1 cellular context compared by ENCODE assay signal in the genomic region with DNA sequence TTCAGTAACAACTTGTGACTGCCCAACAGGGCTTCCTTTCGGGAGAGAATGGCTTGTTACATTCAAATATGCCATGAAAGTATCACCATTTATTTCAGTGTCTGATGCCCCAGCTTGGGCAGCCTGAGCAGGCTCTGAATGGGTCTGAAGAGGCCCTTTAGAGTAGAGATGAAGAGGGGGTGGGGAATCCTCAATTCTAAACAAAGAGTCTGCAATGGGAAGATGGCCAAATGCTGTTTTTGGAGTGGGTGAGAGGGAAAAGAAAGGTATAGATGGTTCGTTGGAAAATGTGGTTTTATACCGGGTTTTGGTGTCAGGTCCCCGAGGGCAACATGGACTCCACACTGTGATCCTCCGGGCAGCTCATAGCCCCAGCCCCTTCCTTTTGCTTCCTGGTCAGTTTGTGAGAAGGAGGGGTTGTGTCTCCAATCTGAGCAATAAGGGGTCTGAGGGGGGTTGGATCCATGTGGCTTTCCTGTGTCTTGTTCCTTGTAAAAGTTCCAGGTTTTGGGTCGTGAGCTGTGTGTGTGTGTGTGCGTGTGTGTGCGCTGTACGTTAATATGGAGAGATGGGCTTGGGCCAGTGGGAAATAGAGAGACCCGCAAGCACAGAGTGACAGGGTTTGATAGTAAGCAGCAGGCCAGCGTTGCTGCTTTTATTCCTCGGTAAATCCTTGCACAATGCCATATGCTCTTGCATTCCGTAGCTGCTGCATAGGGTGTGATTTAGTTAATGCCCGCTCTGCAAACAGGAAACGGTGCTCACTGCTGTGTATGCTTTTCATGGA.
TF ChIP-seq lines count a peak whose summit lies in the region.

No MANE protein-coding gene starts in this region.

TF ChIP-seq in HepG2, 621 proteins besides CTCF, POLR2A, EP300 and RAD21 (continued from another document and continues in another):
- TF ChIP-seq MZF1 (CRISPR knock-in tag; IDR thresholded peaks at IDR 0.05; ENCODE audit: borderline replicate concordance) (no peak), ZBTB3 (CRISPR knock-in tag; IDR thresholded peaks at IDR 0.05; ENCODE audit: borderline replicate concordance, low read depth) (no peak), ZEB1 (IDR thresholded peaks at IDR 0.05; ENCODE audit: insufficient replicate concordance, low read depth) (no peak), ZNF616 (CRISPR knock-in tag; IDR thresholded peaks at IDR 0.05; ENCODE audit: low read depth) (no peak), SOX13 (IDR thresholded peaks at IDR 0.05) (no peak), SOX13 (CRISPR knock-in tag; conservative IDR thresholded peaks at IDR 0.05 in 1 of 2, IDR thresholded peaks at IDR 0.05 in 1 of 2) (peak in 1 of 2 experiments; percentile 16; a peak in 1 of 4 replicates), FLYWCH1 (CRISPR knock-in tag; IDR thresholded peaks at IDR 0.05) (no peak), ZNF468 (CRISPR knock-in tag; IDR thresholded peaks at IDR 0.05) (no peak), ZNF235 (CRISPR knock-in tag; IDR thresholded peaks at IDR 0.05; ENCODE audit: borderline replicate concordance) (0 out of 2 replicates have a peak, but pooled peaks have one; percentile 41), MTA1 (CRISPR knock-in tag; IDR thresholded peaks at IDR 0.05; ENCODE audit: borderline replicate concordance) (no peak), ISX (CRISPR knock-in tag; conservative IDR thresholded peaks at IDR 0.05) (no peak), ZNF34 (CRISPR knock-in tag; IDR thresholded peaks at IDR 0.05; ENCODE audit: borderline replicate concordance) (no peak), GLI4 (CRISPR knock-in tag; IDR thresholded peaks at IDR 0.05; ENCODE audit: borderline replicate concordance) (no peak), NFIB (CRISPR knock-in tag; IDR thresholded peaks at IDR 0.05; ENCODE audit: borderline replicate concordance) (no peak), GFI1 (CRISPR knock-in tag; IDR thresholded peaks at IDR 0.05; ENCODE audit: borderline replicate concordance) (no peak), ZMYM2 (CRISPR knock-in tag; IDR thresholded peaks at IDR 0.05) (no peak), ZMYM3 (CRISPR knock-in tag; IDR thresholded peaks at IDR 0.05) (no peak), GABPB1 (CRISPR knock-in tag; IDR thresholded peaks at IDR 0.05) (no peak), HIVEP1 (CRISPR knock-in tag; IDR thresholded peaks at IDR 0.05) (no peak), AHR (CRISPR knock-in tag; IDR thresholded peaks at IDR 0.05) (no peak), ZNF20 (CRISPR knock-in tag; IDR thresholded peaks at IDR 0.05) (no peak), ZNF879 (CRISPR knock-in tag; IDR thresholded peaks at IDR 0.05) (no peak), GATAD2A (CRISPR knock-in tag; IDR thresholded peaks at IDR 0.05) (peak; percentile 46; the same call in 1 of the 2 replicates), ZFY (CRISPR knock-in tag; IDR thresholded peaks at IDR 0.05) (0 out of 2 replicates have a peak, but pooled peaks have one; percentile 21), KLF16 (CRISPR knock-in tag; IDR thresholded peaks at IDR 0.05) (no peak), ZNF12 (CRISPR knock-in tag; IDR thresholded peaks at IDR 0.05) (peak; percentile 85), ZNF253 (CRISPR knock-in tag; IDR thresholded peaks at IDR 0.05; ENCODE audit: borderline replicate concordance) (no peak)
- TF ChIP-seq, protein P1, sequence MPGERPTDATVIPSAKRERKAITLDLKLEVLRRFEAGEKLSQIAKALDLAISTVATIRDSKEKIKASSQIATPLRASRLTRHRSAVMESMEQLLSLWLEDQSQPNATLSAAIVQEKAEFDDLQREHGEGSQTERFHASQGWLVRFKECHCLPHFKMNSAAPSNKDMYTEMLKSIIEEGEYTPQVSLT (CRISPR knock-in tag; IDR thresholded peaks at IDR 0.05; ENCODE audit: borderline replicate concordance, low read depth): no peak
- TF ChIP-seq, protein P2, sequence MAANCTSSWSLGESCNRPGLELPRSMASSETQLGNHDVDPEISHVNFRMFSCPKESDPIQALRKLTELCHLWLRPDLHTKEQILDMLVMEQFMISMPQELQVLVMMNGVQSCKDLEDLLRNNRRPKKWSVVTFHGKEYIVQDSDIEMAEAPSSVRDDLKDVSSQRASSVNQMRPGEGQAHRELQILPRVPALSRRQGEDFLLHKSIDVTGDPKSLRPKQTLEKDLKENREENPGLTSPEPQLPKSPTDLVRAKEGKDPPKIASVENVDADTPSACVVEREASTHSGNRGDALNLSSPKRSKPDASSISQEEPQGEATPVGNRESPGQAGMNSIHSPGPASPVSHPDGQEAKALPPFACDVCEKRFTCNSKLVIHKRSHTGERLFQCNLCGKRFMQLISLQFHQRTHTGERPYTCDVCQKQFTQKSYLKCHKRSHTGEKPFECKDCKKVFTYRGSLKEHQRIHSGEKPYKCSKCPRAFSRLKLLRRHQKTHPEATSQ (CRISPR knock-in tag; IDR thresholded peaks at IDR 0.05; ENCODE audit: borderline replicate concordance): no peak
- TF ChIP-seq, protein P3, sequence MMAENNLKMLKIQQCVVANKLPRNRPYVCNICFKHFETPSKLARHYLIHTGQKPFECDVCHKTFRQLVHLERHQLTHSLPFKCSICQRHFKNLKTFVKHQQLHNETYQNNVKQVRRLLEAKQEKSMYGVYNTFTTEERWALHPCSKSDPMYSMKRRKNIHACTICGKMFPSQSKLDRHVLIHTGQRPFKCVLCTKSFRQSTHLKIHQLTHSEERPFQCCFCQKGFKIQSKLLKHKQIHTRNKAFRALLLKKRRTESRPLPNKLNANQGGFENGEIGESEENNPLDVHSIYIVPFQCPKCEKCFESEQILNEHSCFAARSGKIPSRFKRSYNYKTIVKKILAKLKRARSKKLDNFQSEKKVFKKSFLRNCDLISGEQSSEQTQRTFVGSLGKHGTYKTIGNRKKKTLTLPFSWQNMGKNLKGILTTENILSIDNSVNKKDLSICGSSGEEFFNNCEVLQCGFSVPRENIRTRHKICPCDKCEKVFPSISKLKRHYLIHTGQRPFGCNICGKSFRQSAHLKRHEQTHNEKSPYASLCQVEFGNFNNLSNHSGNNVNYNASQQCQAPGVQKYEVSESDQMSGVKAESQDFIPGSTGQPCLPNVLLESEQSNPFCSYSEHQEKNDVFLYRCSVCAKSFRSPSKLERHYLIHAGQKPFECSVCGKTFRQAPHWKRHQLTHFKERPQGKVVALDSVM (CRISPR knock-in tag; IDR thresholded peaks at IDR 0.05): no peak
- TF ChIP-seq, protein P4, sequence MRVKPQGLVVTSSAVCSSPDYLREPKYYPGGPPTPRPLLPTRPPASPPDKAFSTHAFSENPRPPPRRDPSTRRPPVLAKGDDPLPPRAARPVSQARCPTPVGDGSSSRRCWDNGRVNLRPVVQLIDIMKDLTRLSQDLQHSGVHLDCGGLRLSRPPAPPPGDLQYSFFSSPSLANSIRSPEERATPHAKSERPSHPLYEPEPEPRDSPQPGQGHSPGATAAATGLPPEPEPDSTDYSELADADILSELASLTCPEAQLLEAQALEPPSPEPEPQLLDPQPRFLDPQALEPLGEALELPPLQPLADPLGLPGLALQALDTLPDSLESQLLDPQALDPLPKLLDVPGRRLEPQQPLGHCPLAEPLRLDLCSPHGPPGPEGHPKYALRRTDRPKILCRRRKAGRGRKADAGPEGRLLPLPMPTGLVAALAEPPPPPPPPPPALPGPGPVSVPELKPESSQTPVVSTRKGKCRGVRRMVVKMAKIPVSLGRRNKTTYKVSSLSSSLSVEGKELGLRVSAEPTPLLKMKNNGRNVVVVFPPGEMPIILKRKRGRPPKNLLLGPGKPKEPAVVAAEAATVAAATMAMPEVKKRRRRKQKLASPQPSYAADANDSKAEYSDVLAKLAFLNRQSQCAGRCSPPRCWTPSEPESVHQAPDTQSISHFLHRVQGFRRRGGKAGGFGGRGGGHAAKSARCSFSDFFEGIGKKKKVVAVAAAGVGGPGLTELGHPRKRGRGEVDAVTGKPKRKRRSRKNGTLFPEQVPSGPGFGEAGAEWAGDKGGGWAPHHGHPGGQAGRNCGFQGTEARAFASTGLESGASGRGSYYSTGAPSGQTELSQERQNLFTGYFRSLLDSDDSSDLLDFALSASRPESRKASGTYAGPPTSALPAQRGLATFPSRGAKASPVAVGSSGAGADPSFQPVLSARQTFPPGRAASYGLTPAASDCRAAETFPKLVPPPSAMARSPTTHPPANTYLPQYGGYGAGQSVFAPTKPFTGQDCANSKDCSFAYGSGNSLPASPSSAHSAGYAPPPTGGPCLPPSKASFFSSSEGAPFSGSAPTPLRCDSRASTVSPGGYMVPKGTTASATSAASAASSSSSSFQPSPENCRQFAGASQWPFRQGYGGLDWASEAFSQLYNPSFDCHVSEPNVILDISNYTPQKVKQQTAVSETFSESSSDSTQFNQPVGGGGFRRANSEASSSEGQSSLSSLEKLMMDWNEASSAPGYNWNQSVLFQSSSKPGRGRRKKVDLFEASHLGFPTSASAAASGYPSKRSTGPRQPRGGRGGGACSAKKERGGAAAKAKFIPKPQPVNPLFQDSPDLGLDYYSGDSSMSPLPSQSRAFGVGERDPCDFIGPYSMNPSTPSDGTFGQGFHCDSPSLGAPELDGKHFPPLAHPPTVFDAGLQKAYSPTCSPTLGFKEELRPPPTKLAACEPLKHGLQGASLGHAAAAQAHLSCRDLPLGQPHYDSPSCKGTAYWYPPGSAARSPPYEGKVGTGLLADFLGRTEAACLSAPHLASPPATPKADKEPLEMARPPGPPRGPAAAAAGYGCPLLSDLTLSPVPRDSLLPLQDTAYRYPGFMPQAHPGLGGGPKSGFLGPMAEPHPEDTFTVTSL (CRISPR knock-in tag; IDR thresholded peaks at IDR 0.05; ENCODE audit: borderline replicate concordance): 0 out of 2 replicates have a peak, but pooled peaks have one; percentile 8
- TF ChIP-seq, protein P5, sequence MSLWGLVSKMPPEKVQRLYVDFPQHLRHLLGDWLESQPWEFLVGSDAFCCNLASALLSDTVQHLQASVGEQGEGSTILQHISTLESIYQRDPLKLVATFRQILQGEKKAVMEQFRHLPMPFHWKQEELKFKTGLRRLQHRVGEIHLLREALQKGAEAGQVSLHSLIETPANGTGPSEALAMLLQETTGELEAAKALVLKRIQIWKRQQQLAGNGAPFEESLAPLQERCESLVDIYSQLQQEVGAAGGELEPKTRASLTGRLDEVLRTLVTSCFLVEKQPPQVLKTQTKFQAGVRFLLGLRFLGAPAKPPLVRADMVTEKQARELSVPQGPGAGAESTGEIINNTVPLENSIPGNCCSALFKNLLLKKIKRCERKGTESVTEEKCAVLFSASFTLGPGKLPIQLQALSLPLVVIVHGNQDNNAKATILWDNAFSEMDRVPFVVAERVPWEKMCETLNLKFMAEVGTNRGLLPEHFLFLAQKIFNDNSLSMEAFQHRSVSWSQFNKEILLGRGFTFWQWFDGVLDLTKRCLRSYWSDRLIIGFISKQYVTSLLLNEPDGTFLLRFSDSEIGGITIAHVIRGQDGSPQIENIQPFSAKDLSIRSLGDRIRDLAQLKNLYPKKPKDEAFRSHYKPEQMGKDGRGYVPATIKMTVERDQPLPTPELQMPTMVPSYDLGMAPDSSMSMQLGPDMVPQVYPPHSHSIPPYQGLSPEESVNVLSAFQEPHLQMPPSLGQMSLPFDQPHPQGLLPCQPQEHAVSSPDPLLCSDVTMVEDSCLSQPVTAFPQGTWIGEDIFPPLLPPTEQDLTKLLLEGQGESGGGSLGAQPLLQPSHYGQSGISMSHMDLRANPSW (CRISPR knock-in tag; IDR thresholded peaks at IDR 0.05; ENCODE audit: borderline replicate concordance): no peak
- TF ChIP-seq, protein P6, sequence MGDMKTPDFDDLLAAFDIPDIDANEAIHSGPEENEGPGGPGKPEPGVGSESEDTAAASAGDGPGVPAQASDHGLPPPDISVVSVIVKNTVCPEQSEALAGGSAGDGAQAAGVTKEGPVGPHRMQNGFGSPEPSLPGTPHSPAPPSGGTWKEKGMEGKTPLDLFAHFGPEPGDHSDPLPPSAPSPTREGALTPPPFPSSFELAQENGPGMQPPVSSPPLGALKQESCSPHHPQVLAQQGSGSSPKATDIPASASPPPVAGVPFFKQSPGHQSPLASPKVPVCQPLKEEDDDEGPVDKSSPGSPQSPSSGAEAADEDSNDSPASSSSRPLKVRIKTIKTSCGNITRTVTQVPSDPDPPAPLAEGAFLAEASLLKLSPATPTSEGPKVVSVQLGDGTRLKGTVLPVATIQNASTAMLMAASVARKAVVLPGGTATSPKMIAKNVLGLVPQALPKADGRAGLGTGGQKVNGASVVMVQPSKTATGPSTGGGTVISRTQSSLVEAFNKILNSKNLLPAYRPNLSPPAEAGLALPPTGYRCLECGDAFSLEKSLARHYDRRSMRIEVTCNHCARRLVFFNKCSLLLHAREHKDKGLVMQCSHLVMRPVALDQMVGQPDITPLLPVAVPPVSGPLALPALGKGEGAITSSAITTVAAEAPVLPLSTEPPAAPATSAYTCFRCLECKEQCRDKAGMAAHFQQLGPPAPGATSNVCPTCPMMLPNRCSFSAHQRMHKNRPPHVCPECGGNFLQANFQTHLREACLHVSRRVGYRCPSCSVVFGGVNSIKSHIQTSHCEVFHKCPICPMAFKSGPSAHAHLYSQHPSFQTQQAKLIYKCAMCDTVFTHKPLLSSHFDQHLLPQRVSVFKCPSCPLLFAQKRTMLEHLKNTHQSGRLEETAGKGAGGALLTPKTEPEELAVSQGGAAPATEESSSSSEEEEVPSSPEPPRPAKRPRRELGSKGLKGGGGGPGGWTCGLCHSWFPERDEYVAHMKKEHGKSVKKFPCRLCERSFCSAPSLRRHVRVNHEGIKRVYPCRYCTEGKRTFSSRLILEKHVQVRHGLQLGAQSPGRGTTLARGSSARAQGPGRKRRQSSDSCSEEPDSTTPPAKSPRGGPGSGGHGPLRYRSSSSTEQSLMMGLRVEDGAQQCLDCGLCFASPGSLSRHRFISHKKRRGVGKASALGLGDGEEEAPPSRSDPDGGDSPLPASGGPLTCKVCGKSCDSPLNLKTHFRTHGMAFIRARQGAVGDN (CRISPR knock-in tag; IDR thresholded peaks at IDR 0.05): peak; percentile 24; the same call in 1 of the 2 replicates
- TF ChIP-seq, protein P7, sequence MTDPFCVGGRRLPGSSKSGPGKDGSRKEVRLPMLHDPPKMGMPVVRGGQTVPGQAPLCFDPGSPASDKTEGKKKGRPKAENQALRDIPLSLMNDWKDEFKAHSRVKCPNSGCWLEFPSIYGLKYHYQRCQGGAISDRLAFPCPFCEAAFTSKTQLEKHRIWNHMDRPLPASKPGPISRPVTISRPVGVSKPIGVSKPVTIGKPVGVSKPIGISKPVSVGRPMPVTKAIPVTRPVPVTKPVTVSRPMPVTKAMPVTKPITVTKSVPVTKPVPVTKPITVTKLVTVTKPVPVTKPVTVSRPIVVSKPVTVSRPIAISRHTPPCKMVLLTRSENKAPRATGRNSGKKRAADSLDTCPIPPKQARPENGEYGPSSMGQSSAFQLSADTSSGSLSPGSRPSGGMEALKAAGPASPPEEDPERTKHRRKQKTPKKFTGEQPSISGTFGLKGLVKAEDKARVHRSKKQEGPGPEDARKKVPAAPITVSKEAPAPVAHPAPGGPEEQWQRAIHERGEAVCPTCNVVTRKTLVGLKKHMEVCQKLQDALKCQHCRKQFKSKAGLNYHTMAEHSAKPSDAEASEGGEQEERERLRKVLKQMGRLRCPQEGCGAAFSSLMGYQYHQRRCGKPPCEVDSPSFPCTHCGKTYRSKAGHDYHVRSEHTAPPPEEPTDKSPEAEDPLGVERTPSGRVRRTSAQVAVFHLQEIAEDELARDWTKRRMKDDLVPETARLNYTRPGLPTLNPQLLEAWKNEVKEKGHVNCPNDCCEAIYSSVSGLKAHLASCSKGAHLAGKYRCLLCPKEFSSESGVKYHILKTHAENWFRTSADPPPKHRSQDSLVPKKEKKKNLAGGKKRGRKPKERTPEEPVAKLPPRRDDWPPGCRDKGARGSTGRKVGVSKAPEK (CRISPR knock-in tag; IDR thresholded peaks at IDR 0.05; ENCODE audit: borderline replicate concordance): no peak
